8 cellular contexts compared by ENCODE assay signal in genomic region chr1:93874025-93874651, GRCh38. TPM values are rescaled to one million over a fixed set of nuclear protein-coding genes. Genes with fewer than 3 reads are reported as not detected.
DNase-seq lines count a peak whose midpoint lies in the region; ATAC-seq, FAIRE-seq and TF ChIP-seq lines count a peak whose summit lies in the region.

No MANE protein-coding gene starts in this region.

- H3K27ac Mint-ChIP-seq in stimulated activated memory B cell treated with anti-CD40 and anti-IgM and Interleukin-4, amounts not matched to agents 10 μg/mL and 1 μg/mL and 100 μg/mL, for 72 hours = peak overlapping the region; percentile 38

- H3K27ac ChIP-seq in esophagus squamous epithelium = no peak overlapping the region
- H3K27ac ChIP-seq in stomach = no peak overlapping the region

- H3K36me3 Mint-ChIP-seq in stimulated activated memory B cell treated with anti-CD40 and anti-IgM and Interleukin-4, amounts not matched to agents 10 μg/mL and 1 μg/mL and 100 μg/mL, for 72 hours = peaks cover 63% of the 10 kb centered on the region

- H3K4me1 Mint-ChIP-seq in stimulated activated memory B cell treated with anti-CD40 and anti-IgM and Interleukin-4, amounts not matched to agents 10 μg/mL and 1 μg/mL and 100 μg/mL, for 72 hours = peaks cover 42% of the 10 kb centered on the region

- 66 to 67% methylated on average over 3 of the region's 3 CpGs for WGBS in esophagus squamous epithelium, 2 donors
- 65 to 80% (median 73%) methylated on average over 3 of the region's 3 CpGs for WGBS in stomach, 5 donors

- no peak for ATAC-seq in stimulated activated memory B cell treated with anti-CD40 and anti-IgM and Interleukin-4, amounts not matched to agents 10 μg/mL and 1 μg/mL and 100 μg/mL, for 72 hours

- H3K9me3 Mint-ChIP-seq in stimulated activated memory B cell treated with anti-CD40 and anti-IgM and Interleukin-4, amounts not matched to agents 10 μg/mL and 1 μg/mL and 100 μg/mL, for 72 hours = no peaks in the 10 kb centered on the region

- H3K27me3 ChIP-seq in esophagus squamous epithelium (no peaks in the 10 kb centered on the region), stomach (no peaks in the 10 kb centered on the region)

- peak; percentile 58 for FAIRE-seq in GM12891 (lab: Jason Lieb, UNC)

- H3K4me3 ChIP-seq in AG10803 (ENCODE audit: low read length) (no peak overlapping the region), esophagus squamous epithelium (no peak overlapping the region), stomach (no peak overlapping the region)

- peak; percentile 66 for DNase-seq in AG10803 (ENCODE audit: low read depth)
- no peak for DNase-seq in GM12891 (ENCODE audit: insufficient read length, low spot score)
- DNase-seq in RPMI7951 (ENCODE audit: low read depth) = peak; percentile 37
- DNase-seq in esophagus squamous epithelium (lab: John Stamatoyannopoulos, UW) = no peak
- DNase-seq in NCI-H187 (lab: John Stamatoyannopoulos, UW) = no peak
- DNase-seq in stimulated activated CD4-positive, alpha-beta T cell treated with anti-CD3 and anti-CD28 coated beads, Interleukin-2, amount 100 ng/mL, for 48 hours = no peak
- no peak for DNase-seq in stomach

- intact Hi-C loops in esophagus squamous epithelium (cut with DNase I) = no loop called here
- intact Hi-C loops in stomach (cut with DNase I; ENCODE audit: low total_unique reads) = no loop called here

- H3K27me3 Mint-ChIP-seq in stimulated activated memory B cell treated with anti-CD40 and anti-IgM and Interleukin-4, amounts not matched to agents 10 μg/mL and 1 μg/mL and 100 μg/mL, for 72 hours = no peaks in the 10 kb centered on the region

- TF ChIP-seq POLR2A in GM12891 (IDR thresholded peaks at IDR 0.05; ENCODE audit: low read depth, low read length) (no peak), esophagus squamous epithelium (IDR thresholded peaks at IDR 0.05) (no peak), stomach (IDR thresholded peaks at IDR 0.05) (no peak)

- H3K4me1 ChIP-seq in esophagus squamous epithelium (peaks cover 9 to 29% (median 21%) of the 10 kb centered on the region in 3 donors), stomach (peaks cover 16 to 27% (median 25%) of the 10 kb centered on the region in 4 donors)

- H3K36me3 ChIP-seq in esophagus squamous epithelium (peaks cover 10 to 86% (median 34%) of the 10 kb centered on the region in 3 donors), stomach (peaks cover 63 to 87% (median 85%) of the 10 kb centered on the region in 4 donors)

- H3K4me3 Mint-ChIP-seq in stimulated activated memory B cell treated with anti-CD40 and anti-IgM and Interleukin-4, amounts not matched to agents 10 μg/mL and 1 μg/mL and 100 μg/mL, for 72 hours = no peak overlapping the region

- no peak for TF ChIP-seq EP300 in stomach (IDR thresholded peaks at IDR 0.05)

- peak; percentile 72 for TF ChIP-seq CTCF in AG10803 (conservative IDR thresholded peaks at IDR 0.05; ENCODE audit: low read length)
- peak in 4 of 6 experiments; percentile 22 to 63 (median 36) for TF ChIP-seq CTCF in esophagus squamous epithelium (IDR thresholded peaks at IDR 0.05)
- TF ChIP-seq CTCF in stomach (IDR thresholded peaks at IDR 0.05) = peak in 1 of 7 experiments; percentile 38

- no peaks in the 10 kb centered on the region for H3K9me3 ChIP-seq in esophagus squamous epithelium
- no peaks in the 10 kb centered on the region for H3K9me3 ChIP-seq in stomach

TF ChIP-seq in GM12891, 5 proteins besides CTCF, POLR2A, EP300 and RAD21:
- no peak for TF ChIP-seq POLR2AphosphoS5 (IDR thresholded peaks at IDR 0.05; ENCODE audit: low read depth, low read length)
- TF ChIP-seq PAX5 (IDR thresholded peaks at IDR 0.05; ENCODE audit: insufficient read depth, low read length, severe bottlenecking) = no peak
- no peak for TF ChIP-seq SPI1 (IDR thresholded peaks at IDR 0.05; ENCODE audit: low read depth, low read length)
- no peak for TF ChIP-seq TAF1 (IDR thresholded peaks at IDR 0.05; ENCODE audit: low read depth, low read length)
- TF ChIP-seq POU2F2 (IDR thresholded peaks at IDR 0.05; ENCODE audit: low read depth, low read length) = no peak

RNA-seq across cellular contexts. Expression of gene DNTTIP2, which starts 4.9 kb away (rescaled TPM):
- polyA plus RNA-seq in GM12891 (2012; ENCODE audit: low read depth, missing spikeins) = 55.9 TPM
- 29.4 and 53.9 TPM in 2 replicates for total RNA-seq in RPMI7951 (2014; rRNA removed; shearing (Covaris generic))
- total RNA-seq in esophagus squamous epithelium (10 to 100 TPM; 20.8 to 42.2 (median 35.7) TPM), stomach (100 to 1,000 TPM in 1 of 5 donors, 10 to 100 TPM in 3, 1 to 10 TPM in 1; 8.7 to 107 (median 39.3) TPM)
- polyA plus RNA-seq in stomach = 10 to 100 TPM; 44.2 to 48.9 (median 46.9) TPM

RNA-seq across cellular contexts. Expression of gene GCLM, which starts 35.1 kb away (rescaled TPM):
- polyA plus RNA-seq in GM12891 (2012; ENCODE audit: low read depth, missing spikeins) = 2.4 TPM
- total RNA-seq in RPMI7951 (2014; rRNA removed; shearing (Covaris generic)) = 45.1 and 46.3 TPM in 2 replicates
- 10 to 100 TPM in 3 of 4 donors, 1 to 10 TPM in 1; 9.3 to 27.0 (median 20.5) TPM for total RNA-seq in esophagus squamous epithelium
- total RNA-seq in stomach = 10 to 100 TPM in 3 of 5 donors, 1 to 10 TPM in 2; 7.2 to 20.9 (median 11.9) TPM
- 1 to 10 TPM; 3.8 to 9.2 (median 6.2) TPM for polyA plus RNA-seq in stomach

Comparison
In these comparisons a context has a peak if more than half of its experiments do, and no peak if none do; other contexts are left out.
1. DNase-seq: peak in AG10803 (single experiment) and RPMI7951 (single experiment); none in GM12891 (single experiment), esophagus squamous epithelium (single experiment), NCI-H187 (0 of 2), stimulated activated CD4-positive, alpha-beta T cell treated with anti-CD3 and anti-CD28 coated beads, Interleukin-2, amount 100 ng/mL, for 48 hours (0 of 2) and stomach (single experiment).